Comparison of ENCODE assay signal across 8 cellular contexts in genomic region chr22:36330127-36330526, GRCh38. TPM values are rescaled to one million over a fixed set of nuclear protein-coding genes. Genes with fewer than 3 reads are reported as not detected.
DNase-seq lines count a peak whose midpoint lies in the region; TF ChIP-seq lines count a peak whose summit lies in the region.

No MANE protein-coding gene starts in this region.

- POLR2A ChIA-PET in MCF 10A (lab: Yijun Ruan, JAX) = interaction anchor here (1.6 to 7.1 kb wide), 8 partner anchors 20 to 177 kb away, joined by 4 to 111 read pairs (median 16); partner anchors contain the start of genes FOXRED2, MYH9 and TXN2
- POLR2A ChIA-PET in HEK293T (lab: Yijun Ruan, JAX) = no interaction called here

- no peaks in the 10 kb centered on the region for H3K9me3 Mint-ChIP-seq in activated naive CD4-positive, alpha-beta T cell treated with anti-CD3 and anti-CD28 coated beads for 36 hours
- H3K9me3 Mint-ChIP-seq in MCF 10A (ENCODE audit: unreplicated experiment) (no peaks in the 10 kb centered on the region), type B pancreatic cell (no peaks in the 10 kb centered on the region)

- peaks cover 32% of the 10 kb centered on the region for H3K36me3 ChIP-seq in mucosa of stomach (ENCODE audit: control insufficient read depth, insufficient read depth, low read length)

- peak overlapping the region; percentile 100 for H3K27ac Mint-ChIP-seq in activated naive CD4-positive, alpha-beta T cell treated with anti-CD3 and anti-CD28 coated beads for 36 hours
- H3K27ac Mint-ChIP-seq in MCF 10A (ENCODE audit: low read depth, unreplicated experiment) = peak overlapping the region; percentile 98
- H3K27ac Mint-ChIP-seq in type B pancreatic cell = peak overlapping the region; percentile 100

- H3K9me3 ChIP-seq in mucosa of stomach (ENCODE audit: control insufficient read depth, low read length) = no peaks in the 10 kb centered on the region

- peak overlapping the region; percentile 80 for H3K4me3 Mint-ChIP-seq in activated naive CD4-positive, alpha-beta T cell treated with anti-CD3 and anti-CD28 coated beads for 36 hours
- H3K4me3 Mint-ChIP-seq in MCF 10A (ENCODE audit: unreplicated experiment) (peak overlapping the region; percentile 56), type B pancreatic cell (peak overlapping the region; percentile 57)

- no peak overlapping the region for H3K4me3 ChIP-seq in mucosa of stomach (ENCODE audit: low read length)

- H3K36me3 Mint-ChIP-seq in activated naive CD4-positive, alpha-beta T cell treated with anti-CD3 and anti-CD28 coated beads for 36 hours (ENCODE audit: low read depth) = peaks cover 79% of the 10 kb centered on the region
- H3K36me3 Mint-ChIP-seq in MCF 10A (ENCODE audit: insufficient read depth, unreplicated experiment) = peaks cover 100% of the 10 kb centered on the region
- peaks cover 38% of the 10 kb centered on the region for H3K36me3 Mint-ChIP-seq in type B pancreatic cell

- no peaks in the 10 kb centered on the region for H3K27me3 Mint-ChIP-seq in activated naive CD4-positive, alpha-beta T cell treated with anti-CD3 and anti-CD28 coated beads for 36 hours (ENCODE audit: low read depth)
- H3K27me3 Mint-ChIP-seq in MCF 10A (ENCODE audit: insufficient read depth, unreplicated experiment) = no peaks in the 10 kb centered on the region
- no peaks in the 10 kb centered on the region for H3K27me3 Mint-ChIP-seq in type B pancreatic cell

- no peak for DNase-seq in activated naive CD4-positive, alpha-beta T cell treated with anti-CD3 and anti-CD28 coated beads for 36 hours
- DNase-seq in activated naive CD4-positive, alpha-beta T cell treated with Interleukin-2 at 50 U/mL for 16 hours = no peak
- DNase-seq in MCF 10A (ENCODE audit: unreplicated experiment) = no peak
- no peak for DNase-seq in type B pancreatic cell (ENCODE audit: extremely low spot score, unreplicated experiment)
- DNase-seq in NCI-H748 treated with DMSO at 0.1 percent for 48 hours (lab: John Stamatoyannopoulos, UW) = no peak
- no peak for DNase-seq in HEK293T (ENCODE audit: extremely low spot score)
- DNase-seq in hepatic stellate cell (ENCODE audit: low spot score) = no peak

- H3K4me1 ChIP-seq in mucosa of stomach (ENCODE audit: control insufficient read depth, insufficient read depth, low read length) = peaks cover 95% of the 10 kb centered on the region

- TF ChIP-seq CTCF in MCF 10A (IDR thresholded peaks at IDR 0.05; ENCODE audit: unreplicated experiment) (no peak), type B pancreatic cell (conservative IDR thresholded peaks at IDR 0.05) (no peak)

- intact Hi-C loops in activated naive CD4-positive, alpha-beta T cell treated with anti-CD3 and anti-CD28 coated beads for 36 hours (cut with micrococcal nuclease) = no loop called here
- intact Hi-C loops in MCF 10A (cut with micrococcal nuclease) = no loop called here

- no TSS peak for BruUV-seq in MCF 10A (replicated peaks; lab: Mats Ljungman, UMichigan)

- no peaks in the 10 kb centered on the region for H3K27me3 ChIP-seq in mucosa of stomach (ENCODE audit: control insufficient read depth, insufficient read depth, low read length)

- H3K9ac ChIP-seq in mucosa of stomach (ENCODE audit: low read length) = peak overlapping the region; percentile 66

- H3K4me1 Mint-ChIP-seq in activated naive CD4-positive, alpha-beta T cell treated with anti-CD3 and anti-CD28 coated beads for 36 hours (ENCODE audit: low read depth) = peaks cover 84% of the 10 kb centered on the region
- peaks cover 80% of the 10 kb centered on the region for H3K4me1 Mint-ChIP-seq in MCF 10A (ENCODE audit: insufficient read depth, unreplicated experiment)
- peaks cover 81% of the 10 kb centered on the region for H3K4me1 Mint-ChIP-seq in type B pancreatic cell (ENCODE audit: unreplicated experiment)

- CTCF ChIA-PET in activated naive CD4-positive, alpha-beta T cell treated with anti-CD3 and anti-CD28 coated beads for 36 hours (lab: Charles Lee) = interaction anchor here (0.9 to 1.4 kb wide), 2 partner anchors 28 to 141 kb away, joined by 3 read pairs; no protein-coding TSS in a partner anchor
- CTCF ChIA-PET in MCF 10A (lab: Yijun Ruan, JAX) (no interaction called here), HEK293T (lab: Yijun Ruan, JAX) (no interaction called here)

TF ChIP-seq in HEK293T, 16 proteins besides CTCF, POLR2A, EP300 and RAD21:
- no peak for TF ChIP-seq HDGF (IDR thresholded peaks at IDR 0.05; ENCODE audit: borderline replicate concordance)
- no peak for TF ChIP-seq ZNF384 (IDR thresholded peaks at IDR 0.05)
- TF ChIP-seq SUZ12 (IDR thresholded peaks at IDR 0.05) = no peak
- no peak for TF ChIP-seq SP1 (IDR thresholded peaks at IDR 0.05)
- no peak for TF ChIP-seq FOXK2 (IDR thresholded peaks at IDR 0.05)
- no peak for TF ChIP-seq ELF4 (IDR thresholded peaks at IDR 0.05)

RNA-seq across cellular contexts. Expression of gene MYH9, which starts 57.6 kb away (rescaled TPM):
- total RNA-seq in activated naive CD4-positive, alpha-beta T cell treated with anti-CD3 and anti-CD28 coated beads for 36 hours = 100 to 1,000 TPM; 574 to 625 TPM
- 643 and 653 TPM in 2 replicates for total RNA-seq in MCF 10A (2022)
- total RNA-seq in type B pancreatic cell (ENCODE audit: low replicate concordance) = 277 and 364 TPM in 2 replicates
